8 cellular contexts compared by ENCODE assay signal in the genomic region with DNA sequence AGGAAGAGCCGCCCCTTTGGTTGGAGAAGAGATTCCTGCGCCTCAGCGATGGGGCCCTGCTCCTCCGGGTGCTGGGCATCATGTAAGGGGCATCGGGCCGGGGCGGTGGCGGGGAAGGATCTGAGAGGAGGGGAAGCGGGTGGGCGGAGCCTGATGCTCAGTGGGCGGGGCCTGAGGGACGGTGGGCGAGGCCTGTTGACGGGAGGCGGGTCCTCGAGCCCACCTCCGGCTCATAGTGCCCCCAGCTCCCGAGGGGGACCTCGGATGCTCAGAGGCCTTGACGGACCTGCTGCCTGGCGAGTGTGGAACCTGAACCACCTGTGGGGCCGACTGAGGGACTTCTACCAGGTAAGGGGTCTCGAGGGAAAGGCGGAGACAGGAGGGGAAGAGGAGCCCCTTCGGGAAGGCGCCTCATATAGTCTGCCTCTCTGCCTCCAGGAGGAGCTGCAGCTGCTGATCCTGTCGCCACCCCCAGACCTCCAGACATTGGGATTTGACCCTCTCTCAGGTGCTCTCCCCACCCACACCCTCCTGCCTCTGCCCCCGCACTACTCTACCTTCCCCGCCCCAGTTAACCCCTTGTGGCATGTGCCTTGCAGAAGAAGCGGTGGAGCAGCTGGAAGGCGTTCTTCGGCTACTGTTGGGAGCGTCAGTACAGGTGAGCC. TPM values are rescaled to one million over a fixed set of nuclear protein-coding genes. Genes with fewer than 3 reads are reported as not detected.
DNase-seq lines count a peak whose midpoint lies in the region; ATAC-seq and TF ChIP-seq lines count a peak whose summit lies in the region.

No MANE protein-coding gene starts in this region.

- peak overlapping the region in 1 of 59 donors; percentile 58 for H3K27ac ChIP-seq in dorsolateral prefrontal cortex

- in situ Hi-C loops in KBM-7 (cut with MboI; ENCODE audit: low pct_unique_long_range_greater_than_20kb, low sequenced_read_pairs): no loop called here

- peak; percentile 40 for ATAC-seq in GM18511 (IDR thresholded peaks at IDR 0.05; ENCODE audit: unreplicated experiment)
- no peak for ATAC-seq in left ventricle myocardium superior

- H3K4me3 ChIP-seq in dorsolateral prefrontal cortex: peak overlapping the region in 16 of 59 donors; percentile 1 to 42 (median 26)

- DNase-seq in KBM-7 (peak; percentile 76), left ventricle myocardium superior (peak; percentile 65), cortex of kidney (lab: John Stamatoyannopoulos, UW) (no peak), HCEC 1CT (no peak), dorsolateral prefrontal cortex (no peak)
- peak; percentile 83 for DNase-seq in activated CD8-positive, alpha-beta memory T cell treated with anti-CD3 and anti-CD28 coated beads, Interleukin-2, amount 50 U/mL, for 4 hours
- peak; percentile 67 to 88 for DNase-seq in stimulated activated CD4-positive, alpha-beta T cell treated with anti-CD3 and anti-CD28 coated beads, Interleukin-4, amount 100 ng/mL, for 48 hours (ENCODE audit: low read depth in 2 of 2)

- H3K27me3 ChIP-seq in dorsolateral prefrontal cortex: no peaks in the 10 kb centered on the region

- TF ChIP-seq CTCF in dorsolateral prefrontal cortex (IDR thresholded peaks at IDR 0.05 in 54 of 56, conservative IDR thresholded peaks at IDR 0.05 in 2 of 56; ENCODE audit: low read depth in 1 of 56, partially characterized antibody in 56 of 56): no peak

- intact Hi-C loops in left ventricle myocardium superior (cut with micrococcal nuclease): no loop called here
- intact Hi-C loops in dorsolateral prefrontal cortex (cut with DNase I): no loop called here

RNA-seq across cellular contexts. Expression of a gene that starts 0.8 kb away (rescaled TPM):
- total RNA-seq in left ventricle myocardium superior: 7.2 TPM
- 10 to 100 TPM in 97 of 120 experiments, 1 to 10 TPM in 23; 7.7 to 30.7 (median 13.8) TPM for total RNA-seq in dorsolateral prefrontal cortex

RNA-seq across cellular contexts. Expression of a gene that starts 18.2 kb away (rescaled TPM):
- total RNA-seq in left ventricle myocardium superior (15.1 TPM), dorsolateral prefrontal cortex (10 to 100 TPM; 22.6 to 49.3 (median 33.0) TPM)

RNA-seq across cellular contexts. Expression of a gene that starts 22.9 kb away (rescaled TPM):
- total RNA-seq in left ventricle myocardium superior (362 TPM), dorsolateral prefrontal cortex (100 to 1,000 TPM; 101 to 340 (median 208) TPM)

RNA-seq across cellular contexts. Expression of a gene that starts 23.4 kb away (rescaled TPM):
- total RNA-seq in left ventricle myocardium superior (83.4 TPM), dorsolateral prefrontal cortex (100 to 1,000 TPM in 110 of 120 experiments, 10 to 100 TPM in 10; 72.8 to 158 (median 122) TPM)

RNA-seq across cellular contexts. Expression of a gene that starts 35.5 kb away (rescaled TPM):
- total RNA-seq in left ventricle myocardium superior: 256 TPM
- 10 to 100 TPM; 20.7 to 65.0 (median 36.4) TPM for total RNA-seq in dorsolateral prefrontal cortex

Comparison
In these comparisons a context has a peak if more than half of its experiments do, and no peak if none do; other contexts are left out.
1. DNase-seq: peak in KBM-7 (single experiment), activated CD8-positive, alpha-beta memory T cell treated with anti-CD3 and anti-CD28 coated beads, Interleukin-2, amount 50 U/mL, for 4 hours (single experiment), left ventricle myocardium superior (single experiment) and stimulated activated CD4-positive, alpha-beta T cell treated with anti-CD3 and anti-CD28 coated beads, Interleukin-4, amount 100 ng/mL, for 48 hours (2 of 2); none in cortex of kidney (single experiment), HCEC 1CT (single experiment) and dorsolateral prefrontal cortex (0 of 10).